ENCODE assay signal across 8 cellular contexts in the genomic region with DNA sequence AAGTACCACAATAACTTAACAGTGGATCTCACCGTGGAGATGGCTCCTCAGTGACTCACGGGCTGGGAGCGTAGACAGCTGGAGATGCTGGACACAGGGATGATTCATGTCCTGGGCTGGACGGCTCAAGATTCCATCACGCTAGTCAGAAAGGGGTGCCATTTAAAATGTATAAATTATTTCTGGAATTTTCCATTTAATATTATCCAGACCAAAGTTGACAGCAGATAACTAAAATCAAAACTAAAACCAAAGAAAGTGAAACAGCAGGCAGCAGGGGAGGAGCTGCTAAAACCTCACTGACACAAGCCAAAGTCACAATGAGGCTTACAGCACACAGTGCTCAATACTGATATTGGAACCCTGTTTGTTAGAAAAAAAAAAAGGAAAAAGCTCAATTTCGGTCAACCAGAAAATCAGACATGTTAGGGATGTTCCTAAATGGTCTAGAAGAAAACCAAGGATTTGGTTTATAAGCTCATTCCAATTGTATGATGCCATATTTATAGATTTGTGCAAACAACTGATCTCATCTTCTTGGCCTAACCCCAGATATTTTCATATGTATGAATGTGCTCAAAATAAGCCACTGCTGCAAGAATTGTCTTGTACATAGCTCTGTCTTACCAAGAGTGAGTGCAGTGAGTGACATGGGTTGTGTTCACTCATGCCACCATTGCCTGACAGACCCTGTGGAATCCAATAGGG.
DNase-seq lines count a peak whose midpoint lies in the region; ATAC-seq lines count a peak whose summit lies in the region.

No MANE protein-coding gene starts in this region.

- H3K36me3 Mint-ChIP-seq in activated T-cell treated with anti-CD3 and anti-CD28 coated beads, Interleukin-2, amount 50 U/mL, for 4 hours (ENCODE audit: insufficient read depth), result no peaks in the 10 kb centered on the region

- no peaks in the 10 kb centered on the region for H3K9me3 Mint-ChIP-seq in activated T-cell treated with anti-CD3 and anti-CD28 coated beads, Interleukin-2, amount 50 U/mL, for 4 hours

- no peaks in the 10 kb centered on the region for H3K9me3 ChIP-seq in skeletal muscle tissue (ENCODE audit: control insufficient read depth in 3 of 3, low read length in 3 of 3)

- H3K9ac ChIP-seq in skeletal muscle tissue (ENCODE audit: low read depth in 1 of 3, low read length in 3 of 3), result no peak overlapping the region

- H3K27me3 ChIP-seq in skeletal muscle tissue (ENCODE audit: control insufficient read depth in 3 of 3, insufficient read depth in 3 of 3, low read length in 3 of 3), result no peaks in the 10 kb centered on the region

- peak overlapping the region in 2 of 3 donors; percentile 6 to 57 for H3K4me3 ChIP-seq in skeletal muscle tissue (ENCODE audit: low read length in 3 of 3)

- H3K4me1 Mint-ChIP-seq in activated T-cell treated with anti-CD3 and anti-CD28 coated beads, Interleukin-2, amount 50 U/mL, for 4 hours (ENCODE audit: low read depth), result peaks cover 25% of the 10 kb centered on the region

- DNase-seq in activated T-cell treated with anti-CD3 and anti-CD28 coated beads, Interleukin-2, amount 50 U/mL, for 4 hours, result no peak
- DNase-seq in activated T-cell treated with anti-CD3 and anti-CD28 coated beads for 4 hours (no peak), SW 1271 (lab: John Stamatoyannopoulos, UW) (peak; percentile 61 to 71), fibroblast of the conjunctiva (ENCODE audit: low read depth) (peak; percentile 78), mesenteric fat pad (ENCODE audit: low spot score) (no peak), CD1c-positive myeloid dendritic cell (ENCODE audit: extremely low spot score) (no peak)

- peak overlapping the region; percentile 56 for H3K27ac ChIP-seq in skeletal muscle tissue (ENCODE audit: low read depth, low read length)

- H3K36me3 ChIP-seq in skeletal muscle tissue (ENCODE audit: control insufficient read depth in 3 of 3, insufficient read depth in 3 of 3, low read length in 3 of 3), result no peaks in the 10 kb centered on the region

- H3K27me3 Mint-ChIP-seq in activated T-cell treated with anti-CD3 and anti-CD28 coated beads, Interleukin-2, amount 50 U/mL, for 4 hours (ENCODE audit: low read depth), result peaks cover 22% of the 10 kb centered on the region

- H3K4me1 ChIP-seq in skeletal muscle tissue (ENCODE audit: control insufficient read depth in 3 of 3, insufficient read depth in 3 of 3, low read length in 3 of 3), result peaks cover 24 to 38% (median 34%) of the 10 kb centered on the region in 3 donors

- H3K4me3 Mint-ChIP-seq in activated T-cell treated with anti-CD3 and anti-CD28 coated beads, Interleukin-2, amount 50 U/mL, for 4 hours, result peak overlapping the region; percentile 82

- peak; percentile 84 to 90 for ATAC-seq in activated T-cell treated with anti-CD3 and anti-CD28 coated beads, Interleukin-2, amount 50 U/mL, for 4 hours
- peak; percentile 80 for ATAC-seq in HG02885 (IDR thresholded peaks at IDR 0.05; ENCODE audit: poor library complexity, unreplicated experiment)

Comparison
In these comparisons a context has a peak if more than half of its experiments do, and no peak if none do; other contexts are left out.
1. DNase-seq: peak in SW 1271 (2 of 2) and fibroblast of the conjunctiva (single experiment); none in activated T-cell treated with anti-CD3 and anti-CD28 coated beads, Interleukin-2, amount 50 U/mL, for 4 hours (single experiment), activated T-cell treated with anti-CD3 and anti-CD28 coated beads for 4 hours (single experiment), mesenteric fat pad (single experiment) and CD1c-positive myeloid dendritic cell (single experiment).